ENCODE assay signal across 3 cellular contexts in the genomic region with DNA sequence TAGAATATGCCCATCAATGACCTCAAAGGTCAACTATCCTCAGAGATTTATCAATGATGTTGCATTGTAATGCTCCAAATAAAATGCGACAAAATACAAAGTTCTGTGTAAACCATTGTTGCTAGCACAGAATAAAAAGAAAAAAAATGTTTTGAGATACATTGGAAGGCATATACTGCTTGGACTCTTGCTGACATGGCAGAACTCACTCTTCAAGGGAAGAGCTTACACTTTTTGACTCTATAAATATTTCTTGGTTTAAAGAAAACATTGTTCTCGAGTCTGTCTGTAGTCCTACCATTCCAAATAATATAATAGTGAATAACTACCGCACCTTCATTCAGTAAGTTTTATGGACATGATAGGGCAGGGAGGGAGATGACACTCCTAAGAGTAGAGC.
TF ChIP-seq lines count a peak whose summit lies in the region.

No MANE protein-coding gene starts in this region.

TF ChIP-seq in HepG2, 621 proteins besides CTCF, POLR2A, EP300 and RAD21:
- TF ChIP-seq, protein P1, sequence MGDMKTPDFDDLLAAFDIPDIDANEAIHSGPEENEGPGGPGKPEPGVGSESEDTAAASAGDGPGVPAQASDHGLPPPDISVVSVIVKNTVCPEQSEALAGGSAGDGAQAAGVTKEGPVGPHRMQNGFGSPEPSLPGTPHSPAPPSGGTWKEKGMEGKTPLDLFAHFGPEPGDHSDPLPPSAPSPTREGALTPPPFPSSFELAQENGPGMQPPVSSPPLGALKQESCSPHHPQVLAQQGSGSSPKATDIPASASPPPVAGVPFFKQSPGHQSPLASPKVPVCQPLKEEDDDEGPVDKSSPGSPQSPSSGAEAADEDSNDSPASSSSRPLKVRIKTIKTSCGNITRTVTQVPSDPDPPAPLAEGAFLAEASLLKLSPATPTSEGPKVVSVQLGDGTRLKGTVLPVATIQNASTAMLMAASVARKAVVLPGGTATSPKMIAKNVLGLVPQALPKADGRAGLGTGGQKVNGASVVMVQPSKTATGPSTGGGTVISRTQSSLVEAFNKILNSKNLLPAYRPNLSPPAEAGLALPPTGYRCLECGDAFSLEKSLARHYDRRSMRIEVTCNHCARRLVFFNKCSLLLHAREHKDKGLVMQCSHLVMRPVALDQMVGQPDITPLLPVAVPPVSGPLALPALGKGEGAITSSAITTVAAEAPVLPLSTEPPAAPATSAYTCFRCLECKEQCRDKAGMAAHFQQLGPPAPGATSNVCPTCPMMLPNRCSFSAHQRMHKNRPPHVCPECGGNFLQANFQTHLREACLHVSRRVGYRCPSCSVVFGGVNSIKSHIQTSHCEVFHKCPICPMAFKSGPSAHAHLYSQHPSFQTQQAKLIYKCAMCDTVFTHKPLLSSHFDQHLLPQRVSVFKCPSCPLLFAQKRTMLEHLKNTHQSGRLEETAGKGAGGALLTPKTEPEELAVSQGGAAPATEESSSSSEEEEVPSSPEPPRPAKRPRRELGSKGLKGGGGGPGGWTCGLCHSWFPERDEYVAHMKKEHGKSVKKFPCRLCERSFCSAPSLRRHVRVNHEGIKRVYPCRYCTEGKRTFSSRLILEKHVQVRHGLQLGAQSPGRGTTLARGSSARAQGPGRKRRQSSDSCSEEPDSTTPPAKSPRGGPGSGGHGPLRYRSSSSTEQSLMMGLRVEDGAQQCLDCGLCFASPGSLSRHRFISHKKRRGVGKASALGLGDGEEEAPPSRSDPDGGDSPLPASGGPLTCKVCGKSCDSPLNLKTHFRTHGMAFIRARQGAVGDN (CRISPR knock-in tag; IDR thresholded peaks at IDR 0.05): no peak
- TF ChIP-seq ZNF703 (CRISPR knock-in tag; IDR thresholded peaks at IDR 0.05; ENCODE audit: borderline replicate concordance): no peak
- peak; percentile 58 to 75 for TF ChIP-seq MAFK (conservative IDR thresholded peaks at IDR 0.05 in 1 of 2, IDR thresholded peaks at IDR 0.05 in 1 of 2; ENCODE audit: low read length in 2 of 2)
- no peak for TF ChIP-seq ZNF552 (CRISPR knock-in tag; IDR thresholded peaks at IDR 0.05; ENCODE audit: borderline replicate concordance)
- no peak for TF ChIP-seq NFYC (CRISPR knock-in tag; IDR thresholded peaks at IDR 0.05)
- no peak for TF ChIP-seq ZNF543 (CRISPR knock-in tag; IDR thresholded peaks at IDR 0.05)
- no peak for TF ChIP-seq ZNF773 (CRISPR knock-in tag; IDR thresholded peaks at IDR 0.05; ENCODE audit: borderline replicate concordance)
- peak; percentile 59 for TF ChIP-seq MAFF (IDR thresholded peaks at IDR 0.05; ENCODE audit: low read depth, low read length)
- TF ChIP-seq, protein P2, sequence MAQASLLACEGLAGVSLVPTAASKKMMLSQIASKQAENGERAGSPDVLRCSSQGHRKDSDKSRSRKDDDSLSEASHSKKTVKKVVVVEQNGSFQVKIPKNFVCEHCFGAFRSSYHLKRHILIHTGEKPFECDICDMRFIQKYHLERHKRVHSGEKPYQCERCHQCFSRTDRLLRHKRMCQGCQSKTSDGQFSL (CRISPR knock-in tag; IDR thresholded peaks at IDR 0.05): no peak
- TF ChIP-seq, protein P3, sequence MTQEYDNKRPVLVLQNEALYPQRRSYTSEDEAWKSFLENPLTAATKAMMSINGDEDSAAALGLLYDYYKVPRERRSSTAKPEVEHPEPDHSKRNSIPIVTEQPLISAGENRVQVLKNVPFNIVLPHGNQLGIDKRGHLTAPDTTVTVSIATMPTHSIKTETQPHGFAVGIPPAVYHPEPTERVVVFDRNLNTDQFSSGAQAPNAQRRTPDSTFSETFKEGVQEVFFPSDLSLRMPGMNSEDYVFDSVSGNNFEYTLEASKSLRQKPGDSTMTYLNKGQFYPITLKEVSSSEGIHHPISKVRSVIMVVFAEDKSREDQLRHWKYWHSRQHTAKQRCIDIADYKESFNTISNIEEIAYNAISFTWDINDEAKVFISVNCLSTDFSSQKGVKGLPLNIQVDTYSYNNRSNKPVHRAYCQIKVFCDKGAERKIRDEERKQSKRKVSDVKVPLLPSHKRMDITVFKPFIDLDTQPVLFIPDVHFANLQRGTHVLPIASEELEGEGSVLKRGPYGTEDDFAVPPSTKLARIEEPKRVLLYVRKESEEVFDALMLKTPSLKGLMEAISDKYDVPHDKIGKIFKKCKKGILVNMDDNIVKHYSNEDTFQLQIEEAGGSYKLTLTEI (CRISPR knock-in tag; conservative IDR thresholded peaks at IDR 0.05): no peak

TF ChIP-seq in A549, 52 proteins besides CTCF, POLR2A, EP300 and RAD21:
- TF ChIP-seq MAFK (IDR thresholded peaks at IDR 0.05; ENCODE audit: partially characterized antibody) (peak; percentile 6), GATA3 (IDR thresholded peaks at IDR 0.05; ENCODE audit: borderline replicate concordance) (no peak)

TF ChIP-seq in IMR-90, 13 proteins besides CTCF, POLR2A, EP300 and RAD21:
- TF ChIP-seq, protein P4, sequence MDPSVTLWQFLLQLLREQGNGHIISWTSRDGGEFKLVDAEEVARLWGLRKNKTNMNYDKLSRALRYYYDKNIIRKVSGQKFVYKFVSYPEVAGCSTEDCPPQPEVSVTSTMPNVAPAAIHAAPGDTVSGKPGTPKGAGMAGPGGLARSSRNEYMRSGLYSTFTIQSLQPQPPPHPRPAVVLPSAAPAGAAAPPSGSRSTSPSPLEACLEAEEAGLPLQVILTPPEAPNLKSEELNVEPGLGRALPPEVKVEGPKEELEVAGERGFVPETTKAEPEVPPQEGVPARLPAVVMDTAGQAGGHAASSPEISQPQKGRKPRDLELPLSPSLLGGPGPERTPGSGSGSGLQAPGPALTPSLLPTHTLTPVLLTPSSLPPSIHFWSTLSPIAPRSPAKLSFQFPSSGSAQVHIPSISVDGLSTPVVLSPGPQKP (IDR thresholded peaks at IDR 0.05; ENCODE audit: borderline replicate concordance, low read depth, low read length): no peak
- TF ChIP-seq NFE2L2 (IDR thresholded peaks at IDR 0.05; ENCODE audit: low read depth, low read length): no peak
- TF ChIP-seq MAZ (IDR thresholded peaks at IDR 0.05; ENCODE audit: borderline replicate concordance, low read depth, low read length): no peak
- no peak for TF ChIP-seq RFX5 (IDR thresholded peaks at IDR 0.05; ENCODE audit: low read depth, low read length)
- no peak for TF ChIP-seq CEBPB (IDR thresholded peaks at IDR 0.05; ENCODE audit: low read depth, low read length)
- TF ChIP-seq MAFK (IDR thresholded peaks at IDR 0.05; ENCODE audit: low read depth, low read length): peak; percentile 29; the same call in 1 of the 2 replicates
